ENCODE assay signal across 5 cellular contexts in the genomic region with DNA sequence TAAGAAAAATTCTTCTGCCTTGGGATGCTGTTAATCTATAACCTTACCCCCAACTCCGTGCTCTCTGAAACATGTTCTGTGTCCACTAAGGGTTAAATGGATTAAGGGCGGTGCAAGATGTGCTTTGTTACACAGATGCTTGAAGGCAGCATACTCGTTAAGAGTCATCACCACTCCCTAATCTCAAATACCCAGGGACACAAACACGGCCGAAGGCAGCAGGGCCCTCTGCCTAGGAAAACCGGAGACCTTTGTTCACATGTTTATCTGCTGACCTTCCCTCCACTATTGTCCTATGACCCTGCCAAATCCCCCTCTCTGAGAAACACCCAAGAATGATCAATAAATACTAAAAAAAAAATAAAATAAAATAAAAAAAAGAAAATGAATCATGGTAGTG. TPM values are rescaled to one million over a fixed set of nuclear protein-coding genes. Genes with fewer than 3 reads are reported as not detected.
"Had no signal": no experiment of that assay in that cellular context is flagged by ENCODE, and none has a peak within 500 bp of the region (broad histone marks: within the 10 kb centered on the region; RNA-seq: fewer than 3 reads in every experiment).

No MANE protein-coding gene starts in this region.

RNA-seq across cellular contexts. Expression of gene MRLN, which starts 8.5 kb away (rescaled TPM):
- total RNA-seq: HT-29, HT1080, IMR-90, K562 had no signal
- polyA plus RNA-seq: IgD-negative memory B cell, IMR-90 had no signal

RNA-seq across cellular contexts. Expression of gene SLC16A9, which starts 35.1 kb away (rescaled TPM):
- total RNA-seq: HT-29 had no signal
- polyA plus RNA-seq: IgD-negative memory B cell had no signal
